3 cellular contexts compared by ENCODE assay signal in the genomic region with DNA sequence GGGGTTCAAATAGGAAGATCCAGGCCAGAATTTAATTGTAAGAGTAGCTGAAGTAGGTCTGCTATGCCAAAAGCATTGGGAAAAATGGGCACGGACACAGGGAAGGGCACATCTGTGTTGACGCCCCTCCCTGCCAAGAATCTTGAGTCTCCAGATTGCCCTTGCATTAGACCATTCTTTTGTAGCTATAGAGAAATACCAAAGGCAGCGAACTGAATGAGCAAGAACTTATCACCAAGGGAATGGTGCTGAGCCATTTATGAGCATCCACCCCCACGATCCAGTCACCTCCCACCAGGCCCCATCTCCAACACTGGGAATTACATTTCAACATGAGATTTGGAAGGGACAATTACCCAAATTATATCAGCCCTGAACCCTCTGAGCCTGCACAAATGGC.
TF ChIP-seq lines count a peak whose summit lies in the region.

No MANE protein-coding gene starts in this region.

TF ChIP-seq in liver, 16 proteins besides CTCF, POLR2A, EP300 and RAD21:
- no peak for TF ChIP-seq NR2F2 (IDR thresholded peaks at IDR 0.05)
- TF ChIP-seq FOXA1 (IDR thresholded peaks at IDR 0.05), result no peak
- TF ChIP-seq EGR1 (IDR thresholded peaks at IDR 0.05; ENCODE audit: low read depth in 2 of 2), result no peak
- TF ChIP-seq, protein P1, sequence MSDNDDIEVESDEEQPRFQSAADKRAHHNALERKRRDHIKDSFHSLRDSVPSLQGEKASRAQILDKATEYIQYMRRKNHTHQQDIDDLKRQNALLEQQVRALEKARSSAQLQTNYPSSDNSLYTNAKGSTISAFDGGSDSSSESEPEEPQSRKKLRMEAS (IDR thresholded peaks at IDR 0.05), result no peak
- no peak for TF ChIP-seq YY1 (IDR thresholded peaks at IDR 0.05)
- TF ChIP-seq TAF1 (conservative IDR thresholded peaks at IDR 0.05), result no peak
- no peak for TF ChIP-seq ATF3 (IDR thresholded peaks at IDR 0.05)
- TF ChIP-seq FOXA2 (IDR thresholded peaks at IDR 0.05), result no peak
- TF ChIP-seq RXRA (IDR thresholded peaks at IDR 0.05), result no peak
- no peak for TF ChIP-seq HNF4A (conservative IDR thresholded peaks at IDR 0.05)
- TF ChIP-seq HNF4G (IDR thresholded peaks at IDR 0.05), result no peak
- TF ChIP-seq, protein P2, sequence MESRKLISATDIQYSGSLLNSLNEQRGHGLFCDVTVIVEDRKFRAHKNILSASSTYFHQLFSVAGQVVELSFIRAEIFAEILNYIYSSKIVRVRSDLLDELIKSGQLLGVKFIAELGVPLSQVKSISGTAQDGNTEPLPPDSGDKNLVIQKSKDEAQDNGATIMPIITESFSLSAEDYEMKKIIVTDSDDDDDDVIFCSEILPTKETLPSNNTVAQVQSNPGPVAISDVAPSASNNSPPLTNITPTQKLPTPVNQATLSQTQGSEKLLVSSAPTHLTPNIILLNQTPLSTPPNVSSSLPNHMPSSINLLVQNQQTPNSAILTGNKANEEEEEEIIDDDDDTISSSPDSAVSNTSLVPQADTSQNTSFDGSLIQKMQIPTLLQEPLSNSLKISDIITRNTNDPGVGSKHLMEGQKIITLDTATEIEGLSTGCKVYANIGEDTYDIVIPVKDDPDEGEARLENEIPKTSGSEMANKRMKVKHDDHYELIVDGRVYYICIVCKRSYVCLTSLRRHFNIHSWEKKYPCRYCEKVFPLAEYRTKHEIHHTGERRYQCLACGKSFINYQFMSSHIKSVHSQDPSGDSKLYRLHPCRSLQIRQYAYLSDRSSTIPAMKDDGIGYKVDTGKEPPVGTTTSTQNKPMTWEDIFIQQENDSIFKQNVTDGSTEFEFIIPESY (IDR thresholded peaks at IDR 0.05), result no peak
- TF ChIP-seq SP1 (IDR thresholded peaks at IDR 0.05), result no peak
- TF ChIP-seq GABPA (IDR thresholded peaks at IDR 0.05 in 1 of 2, conservative IDR thresholded peaks at IDR 0.05 in 1 of 2), result no peak
- no peak for TF ChIP-seq JUND (IDR thresholded peaks at IDR 0.05)
- TF ChIP-seq REST (IDR thresholded peaks at IDR 0.05), result no peak

TF ChIP-seq in HepG2, 621 proteins besides CTCF, POLR2A, EP300 and RAD21 (continues in another document):
- TF ChIP-seq PAF1 (CRISPR knock-in tag; IDR thresholded peaks at IDR 0.05) (no peak), ZGPAT (CRISPR knock-in tag; IDR thresholded peaks at IDR 0.05) (no peak), HNRNPL (IDR thresholded peaks at IDR 0.05; ENCODE audit: low read depth, low read length) (no peak), NCOA2 (CRISPR knock-in tag; IDR thresholded peaks at IDR 0.05) (no peak), NFKB2 (CRISPR knock-in tag; IDR thresholded peaks at IDR 0.05; ENCODE audit: borderline replicate concordance) (no peak), ZNF777 (CRISPR knock-in tag; IDR thresholded peaks at IDR 0.05) (no peak), ISX (CRISPR knock-in tag; conservative IDR thresholded peaks at IDR 0.05) (no peak), ZNF160 (CRISPR knock-in tag; IDR thresholded peaks at IDR 0.05) (no peak), CEBPG (CRISPR knock-in tag; IDR thresholded peaks at IDR 0.05) (no peak), DMTF1 (CRISPR knock-in tag; IDR thresholded peaks at IDR 0.05) (no peak), SRF (IDR thresholded peaks at IDR 0.05; ENCODE audit: low read depth, low read length) (no peak), RBM39 (IDR thresholded peaks at IDR 0.05; ENCODE audit: low read depth, low read length, poor library complexity, severe bottlenecking) (no peak)

TF ChIP-seq in SK-N-SH treated with all-trans-retinoic acid at 6 μM for 48 hours, 23 proteins besides CTCF, POLR2A, EP300 and RAD21:
- TF ChIP-seq, protein P3, sequence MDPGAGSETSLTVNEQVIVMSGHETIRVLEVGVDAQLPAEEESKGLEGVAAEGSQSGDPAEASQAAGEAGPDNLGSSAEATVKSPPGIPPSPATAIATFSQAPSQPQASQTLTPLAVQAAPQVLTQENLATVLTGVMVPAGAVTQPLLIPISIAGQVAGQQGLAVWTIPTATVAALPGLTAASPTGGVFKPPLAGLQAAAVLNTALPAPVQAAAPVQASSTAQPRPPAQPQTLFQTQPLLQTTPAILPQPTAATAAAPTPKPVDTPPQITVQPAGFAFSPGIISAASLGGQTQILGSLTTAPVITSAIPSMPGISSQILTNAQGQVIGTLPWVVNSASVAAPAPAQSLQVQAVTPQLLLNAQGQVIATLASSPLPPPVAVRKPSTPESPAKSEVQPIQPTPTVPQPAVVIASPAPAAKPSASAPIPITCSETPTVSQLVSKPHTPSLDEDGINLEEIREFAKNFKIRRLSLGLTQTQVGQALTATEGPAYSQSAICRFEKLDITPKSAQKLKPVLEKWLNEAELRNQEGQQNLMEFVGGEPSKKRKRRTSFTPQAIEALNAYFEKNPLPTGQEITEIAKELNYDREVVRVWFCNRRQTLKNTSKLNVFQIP (CRISPR knock-in tag; IDR thresholded peaks at IDR 0.05; ENCODE audit: borderline replicate concordance, low read depth), result no peak
- TF ChIP-seq ZC3H10 (CRISPR knock-in tag; IDR thresholded peaks at IDR 0.05) (no peak), RARB (CRISPR knock-in tag; IDR thresholded peaks at IDR 0.05) (no peak), TCF4 (CRISPR knock-in tag; IDR thresholded peaks at IDR 0.05; ENCODE audit: borderline replicate concordance) (no peak), ARNTL (CRISPR knock-in tag; IDR thresholded peaks at IDR 0.05; ENCODE audit: borderline replicate concordance, low read depth) (no peak), OSR1 (CRISPR knock-in tag; IDR thresholded peaks at IDR 0.05) (no peak), ESRRG (CRISPR knock-in tag; IDR thresholded peaks at IDR 0.05) (no peak), ISL1 (CRISPR knock-in tag; IDR thresholded peaks at IDR 0.05) (no peak), TSHZ2 (CRISPR knock-in tag; IDR thresholded peaks at IDR 0.05) (no peak), CSDC2 (CRISPR knock-in tag; IDR thresholded peaks at IDR 0.05) (no peak), CREB5 (CRISPR knock-in tag; IDR thresholded peaks at IDR 0.05; ENCODE audit: low read depth) (no peak), ZFP3 (CRISPR knock-in tag; IDR thresholded peaks at IDR 0.05) (no peak), ZFP30 (CRISPR knock-in tag; IDR thresholded peaks at IDR 0.05) (no peak), GLIS3 (CRISPR knock-in tag; IDR thresholded peaks at IDR 0.05) (no peak), BACH2 (CRISPR knock-in tag; IDR thresholded peaks at IDR 0.05; ENCODE audit: borderline replicate concordance) (no peak), ZNF565 (CRISPR knock-in tag; conservative IDR thresholded peaks at IDR 0.05; ENCODE audit: low read depth) (no peak), PPARA (CRISPR knock-in tag; IDR thresholded peaks at IDR 0.05; ENCODE audit: borderline replicate concordance) (no peak), PATZ1 (CRISPR knock-in tag; IDR thresholded peaks at IDR 0.05; ENCODE audit: borderline replicate concordance) (no peak), CSRNP3 (CRISPR knock-in tag; IDR thresholded peaks at IDR 0.05) (no peak), ZNF70 (CRISPR knock-in tag; IDR thresholded peaks at IDR 0.05) (no peak)
TF ChIP-seq in SK-N-SH treated with all-trans-retinoic acid at 6 μM for 48 hours: peak in this region for 0.
